17 cellular contexts compared by ENCODE assay signal in the genomic region with DNA sequence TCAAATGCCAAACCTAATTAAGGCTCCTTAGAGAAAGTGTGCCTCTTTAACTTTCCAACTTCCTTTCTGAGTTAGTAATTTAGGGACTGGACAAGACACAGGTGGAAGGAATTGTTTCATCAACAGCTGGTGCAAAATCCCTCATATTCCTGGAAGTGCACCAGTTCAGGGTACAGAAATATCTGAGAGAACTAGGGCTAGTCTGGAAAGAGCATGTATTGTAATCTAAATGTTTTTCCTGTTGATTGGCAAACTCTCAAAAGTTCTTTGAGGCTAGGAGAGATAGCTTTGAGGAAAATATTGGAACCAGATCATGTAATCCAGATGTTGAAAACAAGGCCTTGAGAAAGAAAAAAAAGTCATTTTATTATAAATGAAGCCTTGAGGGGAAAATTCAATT.
"Had no signal": no experiment of that assay in that cellular context is flagged by ENCODE, and none has a peak within 500 bp of the region (broad histone marks: within the 10 kb centered on the region; RNA-seq: fewer than 3 reads in every experiment).

No MANE protein-coding gene starts in this region.

- H3K9ac ChIP-seq: SK-N-SH had no signal

- H3K27me3 ChIP-seq: heart right ventricle, thyroid gland, upper lobe of right lung had no signal

- H3K36me3 Mint-ChIP-seq: activated naive CD8-positive, alpha-beta T cell; naive thymus-derived CD4-positive, alpha-beta T cell had no signal

- H3K4me3 Mint-ChIP-seq: activated CD8-positive, alpha-beta T cell treated with anti-CD3 and anti-CD28 coated beads for 36 hours; activated naive CD8-positive, alpha-beta T cell; naive thymus-derived CD4-positive, alpha-beta T cell; stimulated activated naive CD8-positive, alpha-beta T cell treated with anti-CD3 and anti-CD28 coated beads, Interleukin-15, Interleukin-2, amounts not matched to agents 100 ng/mL and 50 ng/mL, for 24 hours had no signal

- ATAC-seq: activated CD8-positive, alpha-beta T cell treated with anti-CD3 and anti-CD28 coated beads for 36 hours; left colon; lower lobe of right lung; naive thymus-derived CD4-positive, alpha-beta T cell; upper lobe of right lung had no signal

- DNase-seq: activated CD4-positive, alpha-beta T cell treated with anti-CD3 and anti-CD28 coated beads for 48 hours; activated CD8-positive, alpha-beta T cell treated with anti-CD3 and anti-CD28 coated beads for 36 hours; amniotic stem cell; cortex of kidney; erythroblast; heart right ventricle; left colon; lower lobe of right lung; naive thymus-derived CD4-positive, alpha-beta T cell; SK-N-SH; stimulated activated CD4-positive, alpha-beta T cell treated with anti-CD3 and anti-CD28 coated beads, Interleukin-1b, Interleukin-23, amount 100 ng/mL, for 48 hours; substantia nigra; thyroid gland; upper lobe of right lung had no signal

- H3K27me3 Mint-ChIP-seq: activated CD8-positive, alpha-beta T cell treated with anti-CD3 and anti-CD28 coated beads for 36 hours; activated naive CD8-positive, alpha-beta T cell; naive thymus-derived CD4-positive, alpha-beta T cell; stimulated activated naive CD8-positive, alpha-beta T cell treated with anti-CD3 and anti-CD28 coated beads, Interleukin-15, Interleukin-2, amounts not matched to agents 100 ng/mL and 50 ng/mL, for 24 hours had no signal

- H3K9me3 ChIP-seq: heart right ventricle, lower lobe of right lung, prostate gland, SK-N-SH, thyroid gland, upper lobe of right lung had no signal

- H3K36me3 ChIP-seq: heart right ventricle, lower lobe of right lung, prostate gland, thyroid gland, upper lobe of right lung had no signal

- H3K4me3 ChIP-seq: heart right ventricle, lower lobe of right lung, prostate gland, thyroid gland, upper lobe of right lung had no signal

- H3K4me1 ChIP-seq: heart right ventricle, lower lobe of right lung, prostate gland, thyroid gland, upper lobe of right lung had no signal

- H3K9me3 Mint-ChIP-seq: activated CD8-positive, alpha-beta T cell treated with anti-CD3 and anti-CD28 coated beads for 36 hours; stimulated activated naive CD8-positive, alpha-beta T cell treated with anti-CD3 and anti-CD28 coated beads, Interleukin-15, Interleukin-2, amounts not matched to agents 100 ng/mL and 50 ng/mL, for 24 hours had no signal

- H3K27ac ChIP-seq: lower lobe of right lung, prostate gland, thyroid gland, upper lobe of right lung had no signal

- H3K27ac Mint-ChIP-seq: activated CD8-positive, alpha-beta T cell treated with anti-CD3 and anti-CD28 coated beads for 36 hours; activated naive CD8-positive, alpha-beta T cell; naive thymus-derived CD4-positive, alpha-beta T cell; stimulated activated naive CD8-positive, alpha-beta T cell treated with anti-CD3 and anti-CD28 coated beads, Interleukin-15, Interleukin-2, amounts not matched to agents 100 ng/mL and 50 ng/mL, for 24 hours had no signal
